In the genomic region with DNA sequence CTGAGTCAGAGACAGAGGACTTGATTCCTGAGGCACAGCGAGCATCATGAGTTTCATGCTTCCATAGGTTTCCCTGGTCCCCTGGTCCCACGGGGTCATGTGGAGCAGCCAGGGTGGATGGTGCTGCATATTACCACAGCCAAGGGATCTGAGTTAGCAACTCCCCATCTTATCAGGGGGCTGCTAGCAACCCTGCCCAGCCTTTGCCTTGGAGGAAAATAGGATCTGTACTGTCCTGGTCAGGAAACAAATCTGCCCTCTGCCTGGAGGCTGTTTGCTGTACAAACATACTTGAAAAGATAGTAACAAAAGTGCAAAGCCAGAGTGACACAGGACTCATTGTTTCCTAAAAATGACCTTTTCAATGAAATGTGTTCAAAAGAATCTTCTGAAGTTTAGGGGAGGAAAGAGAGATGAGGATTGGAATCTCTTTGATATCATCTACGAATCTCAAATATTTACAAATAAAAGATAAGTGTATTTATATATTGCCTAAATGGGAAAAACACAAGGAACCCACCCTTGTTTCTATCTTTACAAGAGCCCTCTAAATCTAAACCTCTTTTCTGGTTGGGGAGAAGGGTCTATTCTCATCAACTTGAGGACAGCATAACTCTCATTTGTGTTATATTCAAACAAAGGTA, we compare ENCODE assay signal across 1 cellular context.
TF ChIP-seq lines count a peak whose summit lies in the region.

No MANE protein-coding gene starts in this region.

TF ChIP-seq in HepG2, 621 proteins besides CTCF, POLR2A, EP300 and RAD21 (continued from another document and continues in another):
- TF ChIP-seq, protein P1, sequence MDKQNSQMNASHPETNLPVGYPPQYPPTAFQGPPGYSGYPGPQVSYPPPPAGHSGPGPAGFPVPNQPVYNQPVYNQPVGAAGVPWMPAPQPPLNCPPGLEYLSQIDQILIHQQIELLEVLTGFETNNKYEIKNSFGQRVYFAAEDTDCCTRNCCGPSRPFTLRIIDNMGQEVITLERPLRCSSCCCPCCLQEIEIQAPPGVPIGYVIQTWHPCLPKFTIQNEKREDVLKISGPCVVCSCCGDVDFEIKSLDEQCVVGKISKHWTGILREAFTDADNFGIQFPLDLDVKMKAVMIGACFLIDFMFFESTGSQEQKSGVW (CRISPR knock-in tag; IDR thresholded peaks at IDR 0.05; ENCODE audit: borderline replicate concordance) = no peak
- TF ChIP-seq ZNF235 (CRISPR knock-in tag; IDR thresholded peaks at IDR 0.05; ENCODE audit: borderline replicate concordance) (no peak), STAT5B (CRISPR knock-in tag; IDR thresholded peaks at IDR 0.05) (no peak), ZNF441 (CRISPR knock-in tag; IDR thresholded peaks at IDR 0.05; ENCODE audit: borderline replicate concordance) (no peak), RBAK (CRISPR knock-in tag; IDR thresholded peaks at IDR 0.05) (no peak), PHB2 (IDR thresholded peaks at IDR 0.05; ENCODE audit: partially characterized antibody) (no peak), ZNF121 (CRISPR knock-in tag; IDR thresholded peaks at IDR 0.05) (peak; percentile 90), TBX2 (CRISPR knock-in tag; IDR thresholded peaks at IDR 0.05; ENCODE audit: borderline replicate concordance) (peak; percentile 93), MYC (CRISPR knock-in tag; IDR thresholded peaks at IDR 0.05; ENCODE audit: borderline replicate concordance) (peak; percentile 59; the same call in 1 of the 2 replicates), ZNF207 (IDR thresholded peaks at IDR 0.05; ENCODE audit: borderline replicate concordance) (no peak), MXD4 (CRISPR knock-in tag; IDR thresholded peaks at IDR 0.05) (no peak), ZSCAN25 (CRISPR knock-in tag; IDR thresholded peaks at IDR 0.05) (no peak), PCBP2 (optimal IDR thresholded peaks at IDR 0.05; ENCODE audit: low read depth, low read length, poor library complexity, severe bottlenecking) (no peak), ZFP36L2 (CRISPR knock-in tag; IDR thresholded peaks at IDR 0.05) (no peak), ZNF44 (CRISPR knock-in tag; IDR thresholded peaks at IDR 0.05) (no peak), MAZ (IDR thresholded peaks at IDR 0.05; ENCODE audit: borderline replicate concordance, low read depth, low read length) (no peak), MAZ (CRISPR knock-in tag; IDR thresholded peaks at IDR 0.05; ENCODE audit: low read depth) (no peak), ZNF790 (CRISPR knock-in tag; IDR thresholded peaks at IDR 0.05; ENCODE audit: borderline replicate concordance) (no peak), FLYWCH1 (CRISPR knock-in tag; IDR thresholded peaks at IDR 0.05) (no peak), GATAD1 (CRISPR knock-in tag; IDR thresholded peaks at IDR 0.05) (0 out of 2 replicates have a peak, but pooled peaks have one; percentile 45), KLF16 (CRISPR knock-in tag; IDR thresholded peaks at IDR 0.05) (peak in 1 of 2 experiments; percentile 78; a peak in 2 of 4 replicates), ATAD3A (CRISPR knock-in tag; IDR thresholded peaks at IDR 0.05) (no peak), REL (CRISPR knock-in tag; conservative IDR thresholded peaks at IDR 0.05) (0 out of 2 replicates have a peak, but pooled peaks have one; percentile 52), NR2C2 (CRISPR knock-in tag; IDR thresholded peaks at IDR 0.05; ENCODE audit: borderline replicate concordance) (peak; percentile 66; the same call in 1 of the 2 replicates), ZNF180 (CRISPR knock-in tag; IDR thresholded peaks at IDR 0.05; ENCODE audit: borderline replicate concordance, low read depth) (no peak), BCL6 (CRISPR knock-in tag; IDR thresholded peaks at IDR 0.05) (peak; percentile 94)
- TF ChIP-seq, protein P2, sequence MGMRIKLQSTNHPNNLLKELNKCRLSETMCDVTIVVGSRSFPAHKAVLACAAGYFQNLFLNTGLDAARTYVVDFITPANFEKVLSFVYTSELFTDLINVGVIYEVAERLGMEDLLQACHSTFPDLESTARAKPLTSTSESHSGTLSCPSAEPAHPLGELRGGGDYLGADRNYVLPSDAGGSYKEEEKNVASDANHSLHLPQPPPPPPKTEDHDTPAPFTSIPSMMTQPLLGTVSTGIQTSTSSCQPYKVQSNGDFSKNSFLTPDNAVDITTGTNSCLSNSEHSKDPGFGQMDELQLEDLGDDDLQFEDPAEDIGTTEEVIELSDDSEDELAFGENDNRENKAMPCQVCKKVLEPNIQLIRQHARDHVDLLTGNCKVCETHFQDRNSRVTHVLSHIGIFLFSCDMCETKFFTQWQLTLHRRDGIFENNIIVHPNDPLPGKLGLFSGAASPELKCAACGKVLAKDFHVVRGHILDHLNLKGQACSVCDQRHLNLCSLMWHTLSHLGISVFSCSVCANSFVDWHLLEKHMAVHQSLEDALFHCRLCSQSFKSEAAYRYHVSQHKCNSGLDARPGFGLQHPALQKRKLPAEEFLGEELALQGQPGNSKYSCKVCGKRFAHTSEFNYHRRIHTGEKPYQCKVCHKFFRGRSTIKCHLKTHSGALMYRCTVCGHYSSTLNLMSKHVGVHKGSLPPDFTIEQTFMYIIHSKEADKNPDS (CRISPR knock-in tag; IDR thresholded peaks at IDR 0.05) = 0 out of 2 replicates have a peak, but pooled peaks have one; percentile 38
- TF ChIP-seq, protein P3, sequence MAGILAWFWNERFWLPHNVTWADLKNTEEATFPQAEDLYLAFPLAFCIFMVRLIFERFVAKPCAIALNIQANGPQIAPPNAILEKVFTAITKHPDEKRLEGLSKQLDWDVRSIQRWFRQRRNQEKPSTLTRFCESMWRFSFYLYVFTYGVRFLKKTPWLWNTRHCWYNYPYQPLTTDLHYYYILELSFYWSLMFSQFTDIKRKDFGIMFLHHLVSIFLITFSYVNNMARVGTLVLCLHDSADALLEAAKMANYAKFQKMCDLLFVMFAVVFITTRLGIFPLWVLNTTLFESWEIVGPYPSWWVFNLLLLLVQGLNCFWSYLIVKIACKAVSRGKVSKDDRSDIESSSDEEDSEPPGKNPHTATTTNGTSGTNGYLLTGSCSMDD (CRISPR knock-in tag; IDR thresholded peaks at IDR 0.05) = no peak
- TF ChIP-seq, protein P4, sequence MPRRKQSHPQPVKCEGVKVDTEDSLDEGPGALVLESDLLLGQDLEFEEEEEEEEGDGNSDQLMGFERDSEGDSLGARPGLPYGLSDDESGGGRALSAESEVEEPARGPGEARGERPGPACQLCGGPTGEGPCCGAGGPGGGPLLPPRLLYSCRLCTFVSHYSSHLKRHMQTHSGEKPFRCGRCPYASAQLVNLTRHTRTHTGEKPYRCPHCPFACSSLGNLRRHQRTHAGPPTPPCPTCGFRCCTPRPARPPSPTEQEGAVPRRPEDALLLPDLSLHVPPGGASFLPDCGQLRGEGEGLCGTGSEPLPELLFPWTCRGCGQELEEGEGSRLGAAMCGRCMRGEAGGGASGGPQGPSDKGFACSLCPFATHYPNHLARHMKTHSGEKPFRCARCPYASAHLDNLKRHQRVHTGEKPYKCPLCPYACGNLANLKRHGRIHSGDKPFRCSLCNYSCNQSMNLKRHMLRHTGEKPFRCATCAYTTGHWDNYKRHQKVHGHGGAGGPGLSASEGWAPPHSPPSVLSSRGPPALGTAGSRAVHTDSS (CRISPR knock-in tag; conservative IDR thresholded peaks at IDR 0.05) = no peak
- TF ChIP-seq, protein P5, sequence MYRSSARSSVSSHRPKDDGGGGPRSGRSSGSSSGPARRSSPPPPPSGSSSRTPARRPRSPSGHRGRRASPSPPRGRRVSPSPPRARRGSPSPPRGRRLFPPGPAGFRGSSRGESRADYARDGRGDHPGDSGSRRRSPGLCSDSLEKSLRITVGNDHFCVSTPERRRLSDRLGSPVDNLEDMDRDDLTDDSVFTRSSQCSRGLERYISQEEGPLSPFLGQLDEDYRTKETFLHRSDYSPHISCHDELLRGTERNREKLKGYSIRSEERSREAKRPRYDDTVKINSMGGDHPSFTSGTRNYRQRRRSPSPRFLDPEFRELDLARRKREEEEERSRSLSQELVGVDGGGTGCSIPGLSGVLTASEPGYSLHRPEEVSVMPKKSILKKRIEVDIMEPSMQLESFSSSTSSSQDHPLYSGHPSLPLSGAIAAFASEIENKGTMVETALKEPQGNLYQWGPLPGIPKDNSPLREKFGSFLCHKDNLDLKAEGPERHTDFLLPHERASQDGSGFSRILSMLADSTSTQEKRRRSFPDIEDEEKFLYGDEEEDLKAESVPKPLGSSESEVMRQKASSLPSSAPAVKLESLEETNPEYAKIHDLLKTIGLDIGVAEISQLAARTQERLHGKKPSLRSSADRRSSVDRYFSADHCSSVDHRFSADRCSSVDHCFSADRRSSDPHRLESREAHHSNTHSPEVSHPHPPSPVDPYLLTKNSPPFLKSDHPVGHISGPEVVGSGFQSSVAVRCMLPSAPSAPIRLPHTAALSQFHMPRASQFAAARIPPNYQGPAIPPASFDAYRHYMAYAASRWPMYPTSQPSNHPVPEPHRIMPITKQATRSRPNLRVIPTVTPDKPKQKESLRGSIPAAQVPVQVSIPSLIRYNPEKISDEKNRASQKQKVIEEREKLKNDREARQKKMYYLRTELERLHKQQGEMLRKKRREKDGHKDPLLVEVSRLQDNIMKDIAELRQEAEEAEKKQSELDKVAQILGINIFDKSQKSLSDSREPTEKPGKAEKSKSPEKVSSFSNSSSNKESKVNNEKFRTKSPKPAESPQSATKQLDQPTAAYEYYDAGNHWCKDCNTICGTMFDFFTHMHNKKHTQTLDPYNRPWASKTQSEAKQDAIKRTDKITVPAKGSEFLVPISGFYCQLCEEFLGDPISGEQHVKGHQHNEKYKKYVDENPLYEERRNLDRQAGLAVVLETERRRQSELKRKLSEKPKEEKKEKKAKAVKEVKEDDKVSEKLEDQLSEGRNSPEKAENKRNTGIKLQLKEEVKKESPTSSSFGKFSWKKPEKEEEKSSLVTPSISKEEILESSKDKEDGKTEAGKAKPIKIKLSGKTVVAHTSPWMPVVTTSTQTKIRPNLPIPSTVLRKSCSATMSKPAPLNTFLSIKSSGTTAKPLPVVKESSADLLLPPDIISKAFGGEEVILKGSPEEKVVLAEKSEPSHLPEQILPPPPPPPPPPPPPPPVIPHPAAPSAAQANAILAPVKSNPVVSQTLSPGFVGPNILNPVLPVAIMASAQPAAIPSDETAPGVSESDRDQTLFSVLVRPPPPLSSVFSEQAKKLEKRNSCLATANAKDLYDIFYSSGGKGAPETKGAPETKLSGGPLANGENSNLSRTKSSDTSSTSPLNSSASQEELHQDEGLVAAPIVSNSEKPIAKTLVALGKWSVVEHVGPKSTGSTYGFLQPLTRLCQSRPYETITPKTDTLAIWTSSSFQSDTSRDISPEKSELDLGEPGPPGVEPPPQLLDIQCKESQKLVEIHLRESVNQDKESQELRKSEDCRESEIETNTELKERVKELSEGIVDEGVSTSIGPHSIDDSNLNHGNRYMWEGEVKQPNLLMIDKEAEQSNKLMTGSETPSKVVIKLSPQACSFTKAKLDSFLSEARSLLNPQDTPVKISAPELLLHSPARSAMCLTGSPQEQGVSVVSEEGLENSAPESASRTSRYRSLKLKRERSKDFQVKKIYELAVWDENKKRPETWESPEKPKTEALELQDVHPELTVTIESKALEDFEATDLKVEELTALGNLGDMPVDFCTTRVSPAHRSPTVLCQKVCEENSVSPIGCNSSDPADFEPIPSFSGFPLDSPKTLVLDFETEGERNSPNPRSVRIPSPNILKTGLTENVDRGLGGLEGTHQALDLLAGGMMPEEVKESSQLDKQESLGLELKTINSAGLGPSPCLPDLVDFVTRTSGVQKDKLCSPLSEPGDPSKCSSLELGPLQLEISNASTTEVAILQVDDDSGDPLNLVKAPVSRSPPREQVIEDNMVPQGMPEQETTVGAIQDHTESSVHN (CRISPR knock-in tag; IDR thresholded peaks at IDR 0.05) = no peak
- TF ChIP-seq, protein P6, sequence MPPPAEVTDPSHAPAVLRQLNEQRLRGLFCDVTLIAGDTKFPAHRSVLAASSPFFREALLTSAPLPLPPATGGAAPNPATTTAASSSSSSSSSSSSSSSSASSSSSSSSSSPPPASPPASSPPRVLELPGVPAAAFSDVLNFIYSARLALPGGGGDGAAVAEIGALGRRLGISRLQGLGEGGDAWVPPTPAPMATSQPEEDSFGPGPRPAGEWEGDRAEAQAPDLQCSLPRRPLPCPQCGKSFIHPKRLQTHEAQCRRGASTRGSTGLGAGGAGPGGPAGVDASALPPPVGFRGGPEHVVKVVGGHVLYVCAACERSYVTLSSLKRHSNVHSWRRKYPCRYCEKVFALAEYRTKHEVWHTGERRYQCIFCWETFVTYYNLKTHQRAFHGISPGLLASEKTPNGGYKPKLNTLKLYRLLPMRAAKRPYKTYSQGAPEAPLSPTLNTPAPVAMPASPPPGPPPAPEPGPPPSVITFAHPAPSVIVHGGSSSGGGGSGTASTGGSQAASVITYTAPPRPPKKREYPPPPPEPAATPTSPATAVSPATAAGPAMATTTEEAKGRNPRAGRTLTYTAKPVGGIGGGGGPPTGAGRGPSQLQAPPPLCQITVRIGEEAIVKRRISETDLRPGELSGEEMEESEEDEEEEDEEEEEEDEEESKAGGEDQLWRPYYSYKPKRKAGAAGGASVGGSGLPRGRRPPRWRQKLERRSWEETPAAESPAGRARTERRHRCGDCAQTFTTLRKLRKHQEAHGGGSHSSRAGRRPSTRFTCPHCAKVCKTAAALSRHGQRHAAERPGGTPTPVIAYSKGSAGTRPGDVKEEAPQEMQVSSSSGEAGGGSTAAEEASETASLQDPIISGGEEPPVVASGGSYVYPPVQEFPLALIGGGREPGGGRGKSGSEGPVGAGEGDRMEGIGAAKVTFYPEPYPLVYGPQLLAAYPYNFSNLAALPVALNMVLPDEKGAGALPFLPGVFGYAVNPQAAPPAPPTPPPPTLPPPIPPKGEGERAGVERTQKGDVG (CRISPR knock-in tag; IDR thresholded peaks at IDR 0.05; ENCODE audit: borderline replicate concordance) = no peak
- TF ChIP-seq, protein P7, sequence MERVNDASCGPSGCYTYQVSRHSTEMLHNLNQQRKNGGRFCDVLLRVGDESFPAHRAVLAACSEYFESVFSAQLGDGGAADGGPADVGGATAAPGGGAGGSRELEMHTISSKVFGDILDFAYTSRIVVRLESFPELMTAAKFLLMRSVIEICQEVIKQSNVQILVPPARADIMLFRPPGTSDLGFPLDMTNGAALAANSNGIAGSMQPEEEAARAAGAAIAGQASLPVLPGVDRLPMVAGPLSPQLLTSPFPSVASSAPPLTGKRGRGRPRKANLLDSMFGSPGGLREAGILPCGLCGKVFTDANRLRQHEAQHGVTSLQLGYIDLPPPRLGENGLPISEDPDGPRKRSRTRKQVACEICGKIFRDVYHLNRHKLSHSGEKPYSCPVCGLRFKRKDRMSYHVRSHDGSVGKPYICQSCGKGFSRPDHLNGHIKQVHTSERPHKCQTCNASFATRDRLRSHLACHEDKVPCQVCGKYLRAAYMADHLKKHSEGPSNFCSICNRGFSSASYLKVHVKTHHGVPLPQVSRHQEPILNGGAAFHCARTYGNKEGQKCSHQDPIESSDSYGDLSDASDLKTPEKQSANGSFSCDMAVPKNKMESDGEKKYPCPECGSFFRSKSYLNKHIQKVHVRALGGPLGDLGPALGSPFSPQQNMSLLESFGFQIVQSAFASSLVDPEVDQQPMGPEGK (CRISPR knock-in tag; IDR thresholded peaks at IDR 0.05) = peak; percentile 95
- TF ChIP-seq, protein P8, sequence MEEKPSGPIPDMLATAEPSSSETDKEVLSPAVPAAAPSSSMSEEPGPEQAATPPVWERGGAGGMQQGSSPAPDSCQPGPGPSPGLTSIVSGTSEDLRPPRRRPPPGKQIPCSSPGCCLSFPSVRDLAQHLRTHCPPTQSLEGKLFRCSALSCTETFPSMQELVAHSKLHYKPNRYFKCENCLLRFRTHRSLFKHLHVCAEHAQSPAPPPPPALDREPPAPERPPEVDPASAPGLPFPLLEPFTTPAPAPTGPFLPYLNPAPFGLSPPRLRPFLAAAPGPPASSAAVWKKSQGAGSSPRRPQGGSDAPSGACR (CRISPR knock-in tag; IDR thresholded peaks at IDR 0.05) = no peak
